ENCODE assay signal across 8 cellular contexts in the genomic region with DNA sequence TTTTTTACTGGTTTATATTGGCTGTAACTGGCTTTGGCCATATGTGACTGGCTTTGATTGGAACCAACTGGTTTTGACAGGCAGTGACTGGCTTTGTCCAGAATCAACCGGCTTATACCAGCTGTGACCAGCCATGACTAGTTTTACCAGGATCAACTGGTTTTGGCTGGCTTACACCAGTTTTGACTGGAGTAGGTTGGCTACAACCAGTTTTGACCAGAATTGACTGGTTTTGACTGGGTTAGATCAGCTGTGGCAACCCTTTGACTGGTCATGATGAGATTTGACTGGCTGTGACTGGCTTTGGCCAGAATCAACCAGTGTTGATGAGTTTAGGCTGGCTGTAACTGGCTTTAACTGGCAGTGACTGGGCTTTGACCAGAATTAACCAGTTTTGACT.
"Had no signal": no experiment of that assay in that cellular context is flagged by ENCODE, and none has a peak within 500 bp of the region (broad histone marks: within the 10 kb centered on the region; RNA-seq: fewer than 3 reads in every experiment).

No MANE protein-coding gene starts in this region.

- H3K27ac ChIP-seq: KMS-11 had no signal

- ATAC-seq: GM23338 had no signal

- H3K4me3 ChIP-seq: GM23338 had no signal

- H3K4me1 Mint-ChIP-seq: GM23338, H9 had no signal

- FAIRE-seq: HTR-8/SVneo had no signal

- H3K4me2 ChIP-seq: GM23338, KMS-11 had no signal

- H3K27ac Mint-ChIP-seq: GM23338, H9 had no signal

- H2AFZ ChIP-seq: GM23338 had no signal

- H3K9me3 Mint-ChIP-seq: GM23338, H9 had no signal

- DNase-seq: H9, HCEC 1CT, IMR-90, Karpas-422, KBM-7 had no signal

- H3K9ac ChIP-seq: KMS-11 had no signal

- H3K4me3 Mint-ChIP-seq: GM23338, H9 had no signal
